15 cellular contexts compared by ENCODE assay signal in genomic region chr12:110599334-110599733, GRCh38.
"Had no signal": no experiment of that assay in that cellular context is flagged by ENCODE, and none has a peak within 500 bp of the region (broad histone marks: within the 10 kb centered on the region; RNA-seq: fewer than 3 reads in every experiment).

No MANE protein-coding gene starts in this region.

- H3K27me3 Mint-ChIP-seq: activated CD4-positive, alpha-beta memory T cell treated with anti-CD3 and anti-CD28 coated beads for 36 hours; natural killer cell treated with Interleukin-12 subunit alpha and Interleukin-12 subunit beta and Interleukin-15 and Interleukin-18, amount 100 ng/mL, for 72 hours; stimulated activated naive CD8-positive, alpha-beta T cell treated with anti-CD3 and anti-CD28 coated beads, Interleukin-15, Interleukin-2, amounts not matched to agents 100 ng/mL and 50 ng/mL, for 24 hours had no signal

- H3K9me3 ChIP-seq: esophagus squamous epithelium, psoas muscle, right lobe of liver, spleen, testis had no signal

- H3K27ac ChIP-seq: cardiac muscle cell, esophagus squamous epithelium, psoas muscle, testis had no signal

- H3K36me3 Mint-ChIP-seq: activated CD4-positive, alpha-beta memory T cell treated with anti-CD3 and anti-CD28 coated beads for 36 hours; natural killer cell treated with Interleukin-12 subunit alpha and Interleukin-12 subunit beta and Interleukin-15 and Interleukin-18, amount 100 ng/mL, for 72 hours; WTC11 had no signal

- H3K4me1 ChIP-seq: psoas muscle, testis had no signal

- H3K27ac Mint-ChIP-seq: activated CD4-positive, alpha-beta memory T cell treated with anti-CD3 and anti-CD28 coated beads for 36 hours; natural killer cell treated with Interleukin-12 subunit alpha and Interleukin-12 subunit beta and Interleukin-15 and Interleukin-18, amount 100 ng/mL, for 72 hours; stimulated activated naive CD8-positive, alpha-beta T cell treated with anti-CD3 and anti-CD28 coated beads, Interleukin-15, Interleukin-2, amounts not matched to agents 100 ng/mL and 50 ng/mL, for 24 hours; T-helper 1 cell treated with Interleukin-12 subunit alpha and Interleukin-12 subunit beta and Interleukin-4 antibody, amounts not matched to agents 30 μg/mL and 1 μg/mL, for 36 hours; WTC11 had no signal

- H3K4me1 Mint-ChIP-seq: WTC11 had no signal

- H3K9me3 Mint-ChIP-seq: activated CD4-positive, alpha-beta memory T cell treated with anti-CD3 and anti-CD28 coated beads for 36 hours; natural killer cell treated with Interleukin-12 subunit alpha and Interleukin-12 subunit beta and Interleukin-15 and Interleukin-18, amount 100 ng/mL, for 72 hours; stimulated activated naive CD8-positive, alpha-beta T cell treated with anti-CD3 and anti-CD28 coated beads, Interleukin-15, Interleukin-2, amounts not matched to agents 100 ng/mL and 50 ng/mL, for 24 hours; T-helper 1 cell treated with Interleukin-12 subunit alpha and Interleukin-12 subunit beta and Interleukin-4 antibody, amounts not matched to agents 30 μg/mL and 1 μg/mL, for 36 hours; WTC11 had no signal

- H3K4me3 ChIP-seq: cardiac muscle cell, esophagus squamous epithelium, psoas muscle, right lobe of liver, spleen, testis had no signal

- H3K27me3 ChIP-seq: cardiac muscle cell, esophagus squamous epithelium, right lobe of liver, spleen, testis had no signal

- H3K4me3 Mint-ChIP-seq: activated CD4-positive, alpha-beta memory T cell treated with anti-CD3 and anti-CD28 coated beads for 36 hours; natural killer cell treated with Interleukin-12 subunit alpha and Interleukin-12 subunit beta and Interleukin-15 and Interleukin-18, amount 100 ng/mL, for 72 hours; stimulated activated naive CD8-positive, alpha-beta T cell treated with anti-CD3 and anti-CD28 coated beads, Interleukin-15, Interleukin-2, amounts not matched to agents 100 ng/mL and 50 ng/mL, for 24 hours; T-helper 1 cell treated with Interleukin-12 subunit alpha and Interleukin-12 subunit beta and Interleukin-4 antibody, amounts not matched to agents 30 μg/mL and 1 μg/mL, for 36 hours; WTC11 had no signal

- H3K36me3 ChIP-seq: cardiac muscle cell, esophagus squamous epithelium, right lobe of liver, spleen had no signal

- DNase-seq: activated CD4-positive, alpha-beta memory T cell treated with anti-CD3 and anti-CD28 coated beads for 36 hours; activated gamma-delta T cell treated with Interleukin-2 at 50 U/mL for 16 hours; activated T-cell treated with anti-CD3 and anti-CD28 coated beads, Interleukin-2, amount 50 U/mL, for 48 hours; esophagus squamous epithelium; foreskin fibroblast; psoas muscle; right lobe of liver; spleen; stimulated activated CD4-positive, alpha-beta T cell treated with anti-CD3 and anti-CD28 coated beads, Interleukin-1b, Interleukin-23, amount 100 ng/mL, for 48 hours; testis had no signal
